Comparison of ENCODE assay signal across 2 cellular contexts in genomic region chr4:2281575-2282343, GRCh38.
TF ChIP-seq lines count a peak whose summit lies in the region.

No MANE protein-coding gene starts in this region.

TF ChIP-seq in HCT116, 20 proteins besides CTCF, POLR2A, EP300 and RAD21:
- TF ChIP-seq MAX (IDR thresholded peaks at IDR 0.05) (no peak), ZFX (IDR thresholded peaks at IDR 0.05) (no peak), SP1 (IDR thresholded peaks at IDR 0.05; ENCODE audit: low read depth) (no peak), ATF3 (IDR thresholded peaks at IDR 0.05) (no peak), ELF1 (IDR thresholded peaks at IDR 0.05; ENCODE audit: borderline replicate concordance, low read depth) (no peak), SIN3A (IDR thresholded peaks at IDR 0.05; ENCODE audit: low read depth) (no peak), REST (IDR thresholded peaks at IDR 0.05; ENCODE audit: low read depth) (no peak), EGR1 (IDR thresholded peaks at IDR 0.05; ENCODE audit: low read depth) (no peak), FOSL1 (IDR thresholded peaks at IDR 0.05; ENCODE audit: low read depth) (no peak), EZH2phosphoT487 (IDR thresholded peaks at IDR 0.05; ENCODE audit: borderline replicate concordance) (no peak), CBX3 (IDR thresholded peaks at IDR 0.05; ENCODE audit: low read depth) (no peak), SRF (IDR thresholded peaks at IDR 0.05; ENCODE audit: low read depth) (no peak), TCF7L2 (IDR thresholded peaks at IDR 0.05; ENCODE audit: borderline replicate concordance, extremely low read depth, insufficient read depth, insufficient read length) (no peak), YY1 (IDR thresholded peaks at IDR 0.05; ENCODE audit: extremely low read depth, insufficient replicate concordance, low read depth, low read length) (no peak), JUND (IDR thresholded peaks at IDR 0.05) (no peak)

TF ChIP-seq in GM12878, 131 proteins besides CTCF, POLR2A, EP300 and RAD21:
- TF ChIP-seq BACH1 (IDR thresholded peaks at IDR 0.05; ENCODE audit: borderline replicate concordance) (no peak), STAT1 (conservative IDR thresholded peaks at IDR 0.05) (no peak), PKNOX1 (IDR thresholded peaks at IDR 0.05) (peak; percentile 73; the same call in 1 of the 2 replicates), IKZF1 (conservative IDR thresholded peaks at IDR 0.05) (0 out of 2 replicates have a peak, but pooled peaks have one; percentile 21), FOXK2 (IDR thresholded peaks at IDR 0.05) (no peak), BHLHE40 (IDR thresholded peaks at IDR 0.05; ENCODE audit: borderline replicate concordance in 1 of 2, low read depth in 2 of 2, low read length in 1 of 2) (peak in 1 of 2 experiments; percentile 43; a peak in 1 of 4 replicates), MLLT1 (IDR thresholded peaks at IDR 0.05) (no peak), IKZF2 (IDR thresholded peaks at IDR 0.05) (0 out of 4 replicates have a peak, but pooled peaks of 1 of the 2 experiments have one; percentile 29), TCF12 (IDR thresholded peaks at IDR 0.05; ENCODE audit: low read depth, low read length) (peak; percentile 41; the same call in 1 of the 2 replicates), SPI1 (IDR thresholded peaks at IDR 0.05; ENCODE audit: borderline replicate concordance, insufficient read depth, low read depth, low read length) (no peak), TCF7 (IDR thresholded peaks at IDR 0.05; ENCODE audit: borderline replicate concordance) (no peak), KLF5 (IDR thresholded peaks at IDR 0.05; ENCODE audit: partially characterized antibody) (no peak), PRDM15 (CRISPR knock-in tag; IDR thresholded peaks at IDR 0.05) (no peak), WRNIP1 (IDR thresholded peaks at IDR 0.05; ENCODE audit: borderline replicate concordance, low read depth, low read length) (no peak), ZBTB40 (IDR thresholded peaks at IDR 0.05; ENCODE audit: borderline replicate concordance) (no peak), POLR2AphosphoS2 (IDR thresholded peaks at IDR 0.05; ENCODE audit: low read depth, low read length) (no peak)
TF ChIP-seq in GM12878: peak in this region for 5.
